22 cellular contexts compared by ENCODE assay signal in genomic region chr1:3433596-3434320, GRCh38. TPM values are rescaled to one million over a fixed set of nuclear protein-coding genes. Genes with fewer than 3 reads are reported as not detected.
"Had no signal": no experiment of that assay in that cellular context is flagged by ENCODE, and none has a peak within 500 bp of the region (broad histone marks: within the 10 kb centered on the region; RNA-seq: fewer than 3 reads in every experiment).

No MANE protein-coding gene starts in this region.

- ATAC-seq: K562, SK-N-SH treated with all-trans-retinoic acid at 6 μM for 48 hours had no signal

- H3K9me3 Mint-ChIP-seq: IgD-negative memory B cell had no signal

- H3K36me3 ChIP-seq: SJCRH30 had no signal

- H3K4me2 ChIP-seq: KMS-11 had no signal

- H3K4me1 ChIP-seq: SJCRH30 had no signal

- H3K27ac Mint-ChIP-seq: IgD-negative memory B cell had no signal

- H3K4me3 Mint-ChIP-seq: IgD-negative memory B cell had no signal

- H3K9me3 ChIP-seq: SJCRH30 had no signal

- H3K27ac ChIP-seq: HL-60, KMS-11, SJCRH30 had no signal

- H3K27me3 ChIP-seq: SJCRH30 had no signal

- H3K4me3 ChIP-seq: K562, SJCRH30 had no signal

- DNase-seq: Kasumi-1, MM.1S, NCI-H1092 treated with DMSO at 0.1 percent for 48 hours, NCI-H1436, NCI-H187, NCI-H2029, NCI-H2081 treated with DMSO at 0.1 percent for 48 hours, NCI-H2171, NCI-H226, NCI-H446, NCI-H510A, NCI-H524 treated with DMSO at 0.1 percent for 48 hours, NCI-H69, NCI-H774, RPMI8226, SHP77 treated with DMSO at 0.1 percent for 48 hours, SJCRH30 had no signal

- H3K9ac ChIP-seq: KMS-11 had no signal

- H3K36me3 Mint-ChIP-seq: IgD-negative memory B cell had no signal

RNA-seq across cellular contexts. Expression of gene ARHGEF16, which starts 20.7 kb away (rescaled TPM):
- polyA plus RNA-seq: IgD-negative memory B cell had no signal
